In genomic region chr2:161122772-161123530, GRCh38 we compare ENCODE assay signal across 8 cellular contexts. TPM values are rescaled to one million over a fixed set of nuclear protein-coding genes. Genes with fewer than 3 reads are reported as not detected.
DNase-seq lines count a peak whose midpoint lies in the region; ATAC-seq and TF ChIP-seq lines count a peak whose summit lies in the region.

No MANE protein-coding gene starts in this region.

- no peaks in the 10 kb centered on the region for H3K9me3 ChIP-seq in adrenal gland (replicated peaks in 1 of 3)
- H3K9me3 ChIP-seq in right cardiac atrium (ENCODE audit: control insufficient read depth, low read length): no peaks in the 10 kb centered on the region
- no peaks in the 10 kb centered on the region for H3K9me3 ChIP-seq in skeletal muscle satellite cell (replicated peaks; ENCODE audit: low read length)

- peak overlapping the region; percentile 72 for H3K4me2 ChIP-seq in skeletal muscle satellite cell (ENCODE audit: low read length)

- TF ChIP-seq POLR2A in adrenal gland (IDR thresholded peaks at IDR 0.05): no peak

- DNase-seq in Caki2 (ENCODE audit: low read depth) (peak; percentile 71), LHCN-M2 (ENCODE audit: low read depth) (peak; percentile 92), adrenal gland (peak; percentile 50 to 83 (median 75)), right cardiac atrium (peak in 1 of 3 donors; percentile 14)

- no peak for TF ChIP-seq CTCF in adrenal gland (IDR thresholded peaks at IDR 0.05)

- in situ Hi-C loops in Caki2 (cut with HindIII; ENCODE audit: low pct_unique_long_range_greater_than_20kb, low sequenced_read_pairs): no loop called here

- H3K4me1 ChIP-seq in adrenal gland (replicated peaks in 1 of 2) (peaks cover 16 to 24% of the 10 kb centered on the region in 2 donors), right cardiac atrium (ENCODE audit: control insufficient read depth, insufficient read depth, low read length) (no peaks in the 10 kb centered on the region), skeletal muscle satellite cell (ENCODE audit: control insufficient read depth, insufficient read depth, low read length) (peaks cover 21% of the 10 kb centered on the region)

- H3K27me3 ChIP-seq in adrenal gland: no peaks in the 10 kb centered on the region
- H3K27me3 ChIP-seq in right cardiac atrium (ENCODE audit: control insufficient read depth, insufficient read depth): no peaks in the 10 kb centered on the region
- no peaks in the 10 kb centered on the region for H3K27me3 ChIP-seq in skeletal muscle satellite cell (ENCODE audit: control insufficient read depth, insufficient read depth, low read length)

- H3K4me3 ChIP-seq in adrenal gland (peak overlapping the region in 1 of 4 donors; percentile 31), right cardiac atrium (ENCODE audit: low read length) (peak overlapping the region; percentile 21), skeletal muscle satellite cell (ENCODE audit: low read length) (peak overlapping the region; percentile 40)

- peak overlapping the region; percentile 69 for H3K9ac ChIP-seq in skeletal muscle satellite cell (ENCODE audit: low read depth, low read length)

- H3K27ac ChIP-seq in adrenal gland (peak overlapping the region in 4 of 5 donors; percentile 59 to 83 (median 72)), right cardiac atrium (ENCODE audit: low read length) (no peak overlapping the region)

- intact Hi-C loops in adrenal gland (cut with DNase I) (no loop called here), right cardiac atrium (cut with DNase I) (no loop called here)

- H3K36me3 ChIP-seq in adrenal gland (replicated peaks in 1 of 2) (no peaks in the 10 kb centered on the region), skeletal muscle satellite cell (ENCODE audit: insufficient read depth, low read length) (no peaks in the 10 kb centered on the region)

- WGBS in adrenal gland, 4 donors: 20 to 27% (median 24%) methylated on average over 3 of the region's 3 CpGs
- WGBS in right cardiac atrium: 35% methylated on average over 3 of the region's 3 CpGs

- peak; percentile 62 for ATAC-seq in GM21447 (IDR thresholded peaks at IDR 0.05; ENCODE audit: unreplicated experiment)
- ATAC-seq in right cardiac atrium: peak; percentile 94 to 95
- ATAC-seq in HG03135 (IDR thresholded peaks at IDR 0.05; ENCODE audit: unreplicated experiment): no peak
- no peak for ATAC-seq in HG03095 (IDR thresholded peaks at IDR 0.05; ENCODE audit: unreplicated experiment)

RNA-seq across cellular contexts. Expression of gene TANK, which starts 37.3 kb away (rescaled TPM):
- total RNA-seq in Caki2 (2014; rRNA removed; shearing (Covaris generic); ENCODE audit: low replicate concordance): 46.8 and 55.1 TPM in 2 replicates
- total RNA-seq in LHCN-M2 (2014; rRNA removed) (56.3 and 64.5 TPM in 2 replicates), adrenal gland (10 to 100 TPM; 45.7 to 90.9 (median 55.0) TPM), right cardiac atrium (10 to 100 TPM; 26.4 to 40.9 (median 28.8) TPM)
- 24.9 TPM for polyA plus RNA-seq in LHCN-M2 (2012)
- polyA plus RNA-seq in adrenal gland (10 to 100 TPM; 23.7 to 82.8 (median 34.4) TPM), right cardiac atrium (24.1 TPM)
- 46.5 and 65.7 TPM in 2 replicates for total RNA-seq in skeletal muscle satellite cell (2012; rRNA removed)

Comparison
In these comparisons a context has a peak if more than half of its experiments do, and no peak if none do; other contexts are left out.
1. ATAC-seq: peak in GM21447 (single experiment) and right cardiac atrium (2 of 2); none in HG03135 (single experiment) and HG03095 (single experiment).